ENCODE assay signal across 19 cellular contexts in genomic region chr3:139941580-139941979, GRCh38. TPM values are rescaled to one million over a fixed set of nuclear protein-coding genes. Genes with fewer than 3 reads are reported as not detected.
"Had no signal": no experiment of that assay in that cellular context is flagged by ENCODE, and none has a peak within 500 bp of the region (broad histone marks: within the 10 kb centered on the region; RNA-seq: fewer than 3 reads in every experiment).

No MANE protein-coding gene starts in this region.

- H3K36me3 ChIP-seq: MG63, SJSA1 had no signal

- H3K9me3 ChIP-seq: MG63, SJSA1 had no signal

- DNase-seq: KBM-7, MG63, NCI-H1092, NCI-H1105 treated with DMSO at 0.1 percent for 48 hours, NCI-H1417 treated with DMSO at 0.1 percent for 48 hours, NCI-H146, NCI-H1694 treated with DMSO at 0.1 percent for 48 hours, NCI-H1930, NCI-H2227 treated with DMSO at 0.1 percent for 48 hours, NCI-H524 treated with DMSO at 0.1 percent for 48 hours, NCI-H69, NCI-H774, Right ventricle myocardium superior, RPMI8226, SIG-M5 had no signal

- H3K27ac ChIP-seq: SJSA1, SK-N-MC had no signal

- H3K4me3 ChIP-seq: MG63, SJSA1, SK-N-MC had no signal

- H3K4me1 ChIP-seq: SJSA1 had no signal

RNA-seq across cellular contexts. Expression of gene CLSTN2, which starts 6.6 kb away (rescaled TPM):
- total RNA-seq: HT-29, NCI-H460 had no signal
